In genomic region chr6:8082954-8083858, GRCh38 we compare ENCODE assay signal across 10 cellular contexts. TPM values are rescaled to one million over a fixed set of nuclear protein-coding genes. Genes with fewer than 3 reads are reported as not detected.
DNase-seq lines count a peak whose midpoint lies in the region; ATAC-seq and TF ChIP-seq lines count a peak whose summit lies in the region.
"Had no signal": no experiment of that assay in that cellular context is flagged by ENCODE, and none has a peak within 500 bp of the region (broad histone marks: within the 10 kb centered on the region; RNA-seq: fewer than 3 reads in every experiment).

No MANE protein-coding gene starts in this region.

- peaks cover 13 to 61% (median 24%) of the 10 kb centered on the region in 3 donors for H3K36me3 Mint-ChIP-seq in CD8-positive, alpha-beta memory T cell

- no peak overlapping the region for H2BK120ac ChIP-seq in mesenchymal stem cell (ENCODE audit: low read depth, low read length)

- H4K91ac ChIP-seq in mesenchymal stem cell (ENCODE audit: low read length): no peak overlapping the region

- peaks cover 8% of the 10 kb centered on the region for H3K79me1 ChIP-seq in mesenchymal stem cell (replicated peaks; ENCODE audit: low read length, poor library complexity, severe bottlenecking)

- no peak overlapping the region for H3K4me3 ChIP-seq in BJ (ENCODE audit: low read depth, low read length)
- H3K4me3 ChIP-seq in breast epithelium: no peak overlapping the region
- no peak overlapping the region for H3K4me3 ChIP-seq in mesenchymal stem cell (ENCODE audit: insufficient read depth in 1 of 2, low read depth in 1 of 2, low read length in 2 of 2)
- H3K4me3 ChIP-seq in CD8-positive, alpha-beta memory T cell (ENCODE audit: low read length): no peak overlapping the region

- H3K4me2 ChIP-seq in mesenchymal stem cell (ENCODE audit: low read length, poor library complexity, severe bottlenecking): no peak overlapping the region
- H3K4me2 ChIP-seq: KMS-11 had no signal

- H3K9me3 ChIP-seq in breast epithelium (no peaks in the 10 kb centered on the region), mesenchymal stem cell (ENCODE audit: control insufficient read depth, low read length) (no peaks in the 10 kb centered on the region)
- no peaks in the 10 kb centered on the region for H3K9me3 ChIP-seq in CD8-positive, alpha-beta memory T cell (ENCODE audit: low read length)

- peak overlapping the region in 1 of 2 experiments; percentile 2 for H3K18ac ChIP-seq in mesenchymal stem cell (ENCODE audit: low read depth in 1 of 2, low read length in 2 of 2)

- H4K8ac ChIP-seq in mesenchymal stem cell (ENCODE audit: low read length): no peak overlapping the region

- no peak overlapping the region for H2AFZ ChIP-seq in mesenchymal stem cell (ENCODE audit: low read depth, low read length)

- no peak for ATAC-seq in GM21360 (IDR thresholded peaks at IDR 0.05; ENCODE audit: unreplicated experiment)

- no peak overlapping the region for H3K4me3 Mint-ChIP-seq in CD8-positive, alpha-beta memory T cell

- H3K14ac ChIP-seq in mesenchymal stem cell (ENCODE audit: low read length in 2 of 2): no peak overlapping the region

- peak; percentile 83 for DNase-seq in BJ (ENCODE audit: low read depth)
- DNase-seq in LHCN-M2 (ENCODE audit: low read depth): peak; percentile 92
- no peak for DNase-seq in breast epithelium (ENCODE audit: low spot score in 2 of 2)
- peak; percentile 90 for DNase-seq in mesenchymal stem cell
- no peak for DNase-seq in CD8-positive, alpha-beta memory T cell
- DNase-seq in HuH-7.5 (ENCODE audit: low spot score): no peak
- DNase-seq in DMS114 treated with DMSO at 0.1 percent for 48 hours (lab: John Stamatoyannopoulos, UW; ENCODE audit: unreplicated experiment): no peak
- DNase-seq: posterior cingulate gyrus had no signal

- H3K9ac ChIP-seq in mesenchymal stem cell (ENCODE audit: low read length): peak overlapping the region; percentile 77
- H3K9ac ChIP-seq: KMS-11 had no signal

- H3K27ac ChIP-seq in breast epithelium (peak overlapping the region; percentile 40 to 68), mesenchymal stem cell (ENCODE audit: low read length, poor library complexity, severe bottlenecking) (peak overlapping the region; percentile 96)
- no peak overlapping the region for H3K27ac ChIP-seq in CD8-positive, alpha-beta memory T cell (ENCODE audit: low read depth, low read length)
- H3K27ac ChIP-seq: KMS-11 had no signal

- no peak overlapping the region for H3K4ac ChIP-seq in mesenchymal stem cell (ENCODE audit: low read depth in 1 of 2, low read length in 2 of 2)

- H3K4me1 ChIP-seq in breast epithelium: no peaks in the 10 kb centered on the region
- H3K4me1 ChIP-seq in mesenchymal stem cell (ENCODE audit: control insufficient read depth, insufficient read depth, low read depth, low read length): peaks cover 10% of the 10 kb centered on the region
- H3K4me1 ChIP-seq in CD8-positive, alpha-beta memory T cell (ENCODE audit: insufficient read depth, low read length): no peaks in the 10 kb centered on the region

- POLR2A ChIA-PET in BJ (lab: Charles Lee): no interaction called here
- POLR2A ChIA-PET in CD8-positive, alpha-beta memory T cell (lab: Charles Lee): no interaction called here

- H3K4me1 Mint-ChIP-seq in CD8-positive, alpha-beta memory T cell: peaks cover 3 to 12% (median 11%) of the 10 kb centered on the region in 3 donors

- H2BK15ac ChIP-seq in mesenchymal stem cell (ENCODE audit: low read depth, poor library complexity, severe bottlenecking): no peak overlapping the region

- H3K27me3 ChIP-seq in BJ (ENCODE audit: control insufficient read depth, insufficient read depth, low read length) (no peaks in the 10 kb centered on the region), breast epithelium (no peaks in the 10 kb centered on the region), mesenchymal stem cell (ENCODE audit: control insufficient read depth in 1 of 2, insufficient read depth in 1 of 2, low read length in 2 of 2) (no peaks in the 10 kb centered on the region)
- no peaks in the 10 kb centered on the region for H3K27me3 ChIP-seq in CD8-positive, alpha-beta memory T cell (ENCODE audit: insufficient read depth, low read length, poor library complexity, severe bottlenecking)

- H2AK5ac ChIP-seq in mesenchymal stem cell (ENCODE audit: low read length, severe bottlenecking): peak overlapping the region; percentile 64

- H2BK5ac ChIP-seq in mesenchymal stem cell (ENCODE audit: low read depth, low read length, poor library complexity, severe bottlenecking): no peak overlapping the region

- H3K36me3 ChIP-seq in BJ (ENCODE audit: control insufficient read depth, insufficient read depth, low read length) (0 out of 2 replicates have a peak, but pooled peaks cover 2% of the 10 kb centered on the region), breast epithelium (no peaks in the 10 kb centered on the region), mesenchymal stem cell (ENCODE audit: control insufficient read depth in 1 of 2, insufficient read depth in 2 of 2, low read depth in 1 of 2, low read length in 2 of 2) (peaks cover 12 to 16% of the 10 kb centered on the region in 2 experiments)
- peaks cover 13% of the 10 kb centered on the region for H3K36me3 ChIP-seq in CD8-positive, alpha-beta memory T cell (ENCODE audit: insufficient read depth, low read length)

- H3K27ac Mint-ChIP-seq in CD8-positive, alpha-beta memory T cell: peak overlapping the region in 1 of 8 donors; percentile 1

- intact Hi-C loops in breast epithelium (cut with DNase I; ENCODE audit: low total_unique reads): no loop called here

- CTCF ChIA-PET in BJ (lab: Yijun Ruan, JAX): no interaction called here
- CTCF ChIA-PET in CD8-positive, alpha-beta memory T cell (lab: Charles Lee): no interaction called here

- WGBS in mesenchymal stem cell: 28% methylated on average over 10 of the region's 11 CpGs

- no peak for TF ChIP-seq POLR2A in breast epithelium (IDR thresholded peaks at IDR 0.05)

- TF ChIP-seq CTCF in BJ (IDR thresholded peaks at IDR 0.05; ENCODE audit: insufficient read depth, low read depth, low read length) (peak; percentile 5; the same call in 1 of the 2 replicates), breast epithelium (IDR thresholded peaks at IDR 0.05) (no peak)

- H3K9me3 Mint-ChIP-seq in CD8-positive, alpha-beta memory T cell: no peaks in the 10 kb centered on the region

- no peak overlapping the region for H3K23ac ChIP-seq in mesenchymal stem cell (ENCODE audit: low read length in 2 of 2)

- H2BK12ac ChIP-seq in mesenchymal stem cell (ENCODE audit: low read length in 2 of 2): peak overlapping the region; percentile 28 to 37

- H3K27me3 Mint-ChIP-seq in CD8-positive, alpha-beta memory T cell: no peaks in the 10 kb centered on the region

RNA-seq across cellular contexts. Expression of gene BLOC1S5, which starts 19.0 kb away (rescaled TPM):
- 3.3 and 8.0 TPM in 2 replicates for polyA plus RNA-seq in BJ (2011; rRNA removed)
- 1.5 and 2.6 TPM in 2 replicates for polyA minus RNA-seq in BJ (2011; rRNA and poly(A)+ RNA removed)
- total RNA-seq in LHCN-M2 (2014; rRNA removed): 12.4 and 22.4 TPM in 2 replicates
- polyA plus RNA-seq in LHCN-M2 (2012): 6.9 TPM
- total RNA-seq in breast epithelium: 10 to 100 TPM; 12.5 to 26.2 (median 16.6) TPM
- polyA plus RNA-seq in mesenchymal stem cell (2013, experiment 1 of 2): 8.1 TPM
- 8.3 TPM for polyA plus RNA-seq in mesenchymal stem cell (2013, experiment 2 of 2)
- 10 to 100 TPM; 20.0 to 22.6 TPM for total RNA-seq in CD8-positive, alpha-beta memory T cell
- 27.9 TPM for polyA plus RNA-seq in CD8-positive, alpha-beta memory T cell

RNA-seq across cellular contexts. Expression of gene EEF1E1, which starts 19.1 kb away (rescaled TPM):
- 26.4 and 44.9 TPM in 2 replicates for polyA plus RNA-seq in BJ (2011; rRNA removed)
- polyA minus RNA-seq in BJ (2011; rRNA and poly(A)+ RNA removed): 7.2 and 12.8 TPM in 2 replicates
- 41.2 and 45.9 TPM in 2 replicates for total RNA-seq in LHCN-M2 (2014; rRNA removed)
- polyA plus RNA-seq in LHCN-M2 (2012): 31.4 TPM
- 10 to 100 TPM; 18.9 to 48.5 (median 39.1) TPM for total RNA-seq in breast epithelium
- polyA plus RNA-seq in mesenchymal stem cell (2013, experiment 1 of 2): 35.3 TPM
- 41.3 TPM for polyA plus RNA-seq in mesenchymal stem cell (2013, experiment 2 of 2)
- total RNA-seq in CD8-positive, alpha-beta memory T cell: 10 to 100 TPM; 71.2 to 76.0 TPM
- polyA plus RNA-seq in CD8-positive, alpha-beta memory T cell: 48.3 TPM

Comparison
In these comparisons a context has a peak if more than half of its experiments do, and no peak if none do; other contexts are left out.
1. DNase-seq: peak in BJ (single experiment), LHCN-M2 (single experiment) and mesenchymal stem cell (single experiment); none in breast epithelium (0 of 2), CD8-positive, alpha-beta memory T cell (0 of 5), HuH-7.5 (single experiment) and DMS114 treated with DMSO at 0.1 percent for 48 hours (single experiment).